16 cellular contexts compared by ENCODE assay signal in genomic region chr1:183989604-183990003, GRCh38. TPM values are rescaled to one million over a fixed set of nuclear protein-coding genes. Genes with fewer than 3 reads are reported as not detected.
DNase-seq lines count a peak whose midpoint lies in the region; ATAC-seq and TF ChIP-seq lines count a peak whose summit lies in the region.
"Had no signal": no experiment of that assay in that cellular context is flagged by ENCODE, and none has a peak within 500 bp of the region (broad histone marks: within the 10 kb centered on the region; RNA-seq: fewer than 3 reads in every experiment).

No MANE protein-coding gene starts in this region.

- H3K27ac ChIP-seq in left ventricle myocardium inferior (replicated peaks) (peak overlapping the region; percentile 36), angular gyrus (ENCODE audit: low read depth, low read length) (peak overlapping the region; percentile 71), temporal lobe (ENCODE audit: low read depth, low read length) (peak overlapping the region; percentile 69), breast epithelium (peak overlapping the region in 1 of 2 donors; percentile 21)

- TF ChIP-seq CTCF in left ventricle myocardium inferior (IDR thresholded peaks at IDR 0.05; ENCODE audit: borderline replicate concordance) (no peak), breast epithelium (IDR thresholded peaks at IDR 0.05) (no peak)

- peak overlapping the region in 1 of 5 donors; percentile 55 for H3K4me3 Mint-ChIP-seq in immature natural killer cell
- H3K4me3 Mint-ChIP-seq: CD4-positive, alpha-beta T cell had no signal

- peak overlapping the region; percentile 55 to 75 (median 63) for H3K27ac Mint-ChIP-seq in immature natural killer cell
- H3K27ac Mint-ChIP-seq: CD4-positive, alpha-beta T cell had no signal

- no peak for ATAC-seq in left ventricle myocardium superior

- H3K27me3 Mint-ChIP-seq in immature natural killer cell (ENCODE audit: low read depth in 3 of 3): peaks cover 0 to 5% (median 1%) of the 10 kb centered on the region in 3 donors
- H3K27me3 Mint-ChIP-seq: CD4-positive, alpha-beta T cell had no signal

- no peaks in the 10 kb centered on the region for H3K27me3 ChIP-seq in left ventricle myocardium inferior (ENCODE audit: low read depth)
- H3K27me3 ChIP-seq in breast epithelium: no peaks in the 10 kb centered on the region

- H3K36me3 ChIP-seq in left ventricle myocardium inferior (no peaks in the 10 kb centered on the region), breast epithelium (no peaks in the 10 kb centered on the region)

- H3K9me3 ChIP-seq in left ventricle myocardium inferior (replicated peaks) (no peaks in the 10 kb centered on the region), breast epithelium (no peaks in the 10 kb centered on the region)

- no peak for DNase-seq in left ventricle myocardium inferior
- no peak for DNase-seq in left ventricle myocardium superior
- DNase-seq in immature natural killer cell: no peak
- DNase-seq in breast epithelium (ENCODE audit: low spot score in 2 of 2): no peak
- DNase-seq in NCI-H2081 (lab: John Stamatoyannopoulos, UW): no peak
- no peak for DNase-seq in COLO668 (lab: John Stamatoyannopoulos, UW; ENCODE audit: unreplicated experiment)
- DNase-seq: CD4-positive, alpha-beta T cell; Karpas-422; MM.1S; NCI-H1105; NCI-H187 treated with DMSO at 0.1 percent for 48 hours; NCI-H2171 treated with DMSO at 0.1 percent for 48 hours; NCI-H774; SHP77 treated with DMSO at 0.1 percent for 48 hours had no signal

- intact Hi-C loops in left ventricle myocardium inferior (cut with micrococcal nuclease): no loop called here
- intact Hi-C loops in left ventricle myocardium superior (cut with micrococcal nuclease): no loop called here
- intact Hi-C loops in breast epithelium (cut with DNase I; ENCODE audit: low total_unique reads): no loop called here

- H3K4me1 ChIP-seq in left ventricle myocardium inferior (peaks cover 37% of the 10 kb centered on the region), breast epithelium (no peaks in the 10 kb centered on the region)

- peaks cover 0 to 12% (median 0%) of the 10 kb centered on the region in 3 donors for H3K36me3 Mint-ChIP-seq in immature natural killer cell

- H3K4me3 ChIP-seq in left ventricle myocardium inferior (no peak overlapping the region), breast epithelium (no peak overlapping the region)

- H3K9me3 Mint-ChIP-seq in immature natural killer cell: no peaks in the 10 kb centered on the region
- H3K9me3 Mint-ChIP-seq: CD4-positive, alpha-beta T cell had no signal

- no peak for TF ChIP-seq POLR2A in breast epithelium (IDR thresholded peaks at IDR 0.05)

- H3K4me1 Mint-ChIP-seq in immature natural killer cell: peaks cover 13 to 59% of the 10 kb centered on the region in 2 donors

RNA-seq across cellular contexts. Expression of gene COLGALT2, which starts 47.9 kb away (rescaled TPM):
- total RNA-seq in left ventricle myocardium inferior (4.3 TPM), left ventricle myocardium superior (5.4 TPM), temporal lobe (16.7 TPM), breast epithelium (1 to 10 TPM in 2 of 3 donors, under 1 TPM in 1; 0.32 to 1.3 (median 1.3) TPM)
- 10 to 100 TPM in 1 of 3 donors, 1 to 10 TPM in 2; 1.2 to 13.0 (median 9.0) TPM for polyA plus RNA-seq in immature natural killer cell
